Comparison of ENCODE assay signal across 8 cellular contexts in genomic region chr6:37819177-37819801, GRCh38. TPM values are rescaled to one million over a fixed set of nuclear protein-coding genes. Genes with fewer than 3 reads are reported as not detected.
DNase-seq lines count a peak whose midpoint lies in the region; ATAC-seq and TF ChIP-seq lines count a peak whose summit lies in the region.

TSS of gene ZFAND3 (plus strand) at chr6:37819727. CDS start at chr6:37819946, 219 bp downstream.

- H3K27me3 ChIP-seq in H9 (ENCODE audit: insufficient read depth, low read length): no peaks in the 10 kb centered on the region

- H3K27ac Mint-ChIP-seq in H9: peak within 1 kb of the TSS; percentile 94 to 98 (median 96)
- H3K27ac Mint-ChIP-seq in natural killer cell treated with Interleukin-12 subunit alpha and Interleukin-12 subunit beta and Interleukin-15 and Interleukin-18, amount 100 ng/mL, for 72 hours: peak within 1 kb of the TSS; percentile 97 to 100

- no peak within 1 kb of the TSS for H2AK5ac ChIP-seq in H9 (ENCODE audit: insufficient read length, low read length)

- no peak for TF ChIP-seq CTCF in H9 (conservative IDR thresholded peaks at IDR 0.05)
- no peak for TF ChIP-seq CTCF in fibroblast of pulmonary artery (IDR thresholded peaks at IDR 0.05; ENCODE audit: low read length, missing control alignments)

- H2AFZ ChIP-seq in H9 (ENCODE audit: low read length): no peak within 1 kb of the TSS

- DNase-seq in ELF-1 (ENCODE audit: low read depth, low spot score) (peak; percentile 98), H9 (peak; percentile 96), M059J (ENCODE audit: low read depth) (peak; percentile 97), SHP77 (lab: John Stamatoyannopoulos, UW) (peak; percentile 88 to 94), fibroblast of pulmonary artery (ENCODE audit: low read depth) (peak; percentile 97)
- DNase-seq in activated effector memory CD4-positive, alpha-beta T cell treated with Interleukin-2 at 50 U/mL for 16 hours: peak; percentile 94
- DNase-seq in natural killer cell treated with Interleukin-12 subunit alpha and Interleukin-12 subunit beta and Interleukin-15 and Interleukin-18, amount 100 ng/mL, for 72 hours (ENCODE audit: low spot score): peak; percentile 98
- peak; percentile 93 for DNase-seq in stimulated activated naive CD4-positive, alpha-beta T cell treated with Interleukin-2 at 50 U/mL for 16 hours (lab: John Stamatoyannopoulos, UW)

- H3K9ac ChIP-seq in H9 (ENCODE audit: extremely low read depth, insufficient read length, low read length): peak within 1 kb of the TSS; percentile 74

- H2BK120ac ChIP-seq in H9 (ENCODE audit: low read depth, low read length, poor library complexity, severe bottlenecking): peak within 1 kb of the TSS; percentile 89

- H3K4me1 Mint-ChIP-seq in H9: peaks cover 40 to 45% of the 10 kb centered on the region in 2 experiments
- peaks cover 39 to 46% of the 10 kb centered on the region in 2 donors for H3K4me1 Mint-ChIP-seq in natural killer cell treated with Interleukin-12 subunit alpha and Interleukin-12 subunit beta and Interleukin-15 and Interleukin-18, amount 100 ng/mL, for 72 hours (ENCODE audit: low read depth in 2 of 2)

- H3T11ph ChIP-seq in H9 (ENCODE audit: low read length): no peak within 1 kb of the TSS

- peak within 1 kb of the TSS; percentile 76 for H3K4me3 ChIP-seq in fibroblast of pulmonary artery (replicated peaks; ENCODE audit: low read depth, low read length)

- peaks cover 0 to 2% (median 0%) of the 10 kb centered on the region in 3 experiments; a peak in 1 of 7 replicates for H3K36me3 Mint-ChIP-seq in H9 (ENCODE audit: insufficient read depth in 1 of 3, low read depth in 3 of 3)
- peaks cover 6% of the 10 kb centered on the region for H3K36me3 Mint-ChIP-seq in natural killer cell treated with Interleukin-12 subunit alpha and Interleukin-12 subunit beta and Interleukin-15 and Interleukin-18, amount 100 ng/mL, for 72 hours

- no peak within 1 kb of the TSS for H2BK15ac ChIP-seq in H9 (ENCODE audit: low read depth, low read length)

- H2BK20ac ChIP-seq in H9 (ENCODE audit: low read depth, low read length, poor library complexity, severe bottlenecking): no peak within 1 kb of the TSS

- H3K4me1 ChIP-seq in H9 (ENCODE audit: insufficient read depth, low read length): no peaks in the 10 kb centered on the region; the same call in 1 of the 2 replicates

- peaks cover 29% of the 10 kb centered on the region for H3K79me2 ChIP-seq in H9 (ENCODE audit: insufficient read depth, low read length)

- peak; percentile 92 to 93 for ATAC-seq in natural killer cell treated with Interleukin-12 subunit alpha and Interleukin-12 subunit beta and Interleukin-15 and Interleukin-18, amount 100 ng/mL, for 72 hours

- H3K56ac ChIP-seq in H9 (ENCODE audit: insufficient read length, low read depth, low read length): no peak within 1 kb of the TSS

- H2BK12ac ChIP-seq in H9 (ENCODE audit: insufficient read length, low read depth, low read length): no peak within 1 kb of the TSS

- no peak within 1 kb of the TSS for H4K5ac ChIP-seq in H9 (ENCODE audit: insufficient read length, low read depth, low read length)

- no CpG with 5 or more reads among the region's 64 CpGs for WGBS in H9 (ENCODE audit: extremely low coverage, insufficient read length, low lambda C conversion rate)

- peak within 1 kb of the TSS; percentile 97; the same call in 1 of the 2 replicates for H3K14ac ChIP-seq in H9 (ENCODE audit: insufficient read depth, low read length)

- H3K23ac ChIP-seq in H9 (ENCODE audit: insufficient read length, low read depth, low read length): no peak within 1 kb of the TSS

- no peak within 1 kb of the TSS for H4K91ac ChIP-seq in H9 (ENCODE audit: insufficient read length, low read depth, low read length)

- no peaks in the 10 kb centered on the region for H3K9me3 Mint-ChIP-seq in H9
- no peaks in the 10 kb centered on the region for H3K9me3 Mint-ChIP-seq in natural killer cell treated with Interleukin-12 subunit alpha and Interleukin-12 subunit beta and Interleukin-15 and Interleukin-18, amount 100 ng/mL, for 72 hours

- H4K20me1 ChIP-seq in H9 (ENCODE audit: control insufficient read depth, insufficient read depth, insufficient read length): no peaks in the 10 kb centered on the region

- H3K4me3 Mint-ChIP-seq in H9: peak within 1 kb of the TSS; percentile 92 to 94
- peak within 1 kb of the TSS; percentile 97 for H3K4me3 Mint-ChIP-seq in natural killer cell treated with Interleukin-12 subunit alpha and Interleukin-12 subunit beta and Interleukin-15 and Interleukin-18, amount 100 ng/mL, for 72 hours

- H3K27me3 Mint-ChIP-seq in H9 (ENCODE audit: low read depth): peaks cover 10% of the 10 kb centered on the region
- H3K27me3 Mint-ChIP-seq in natural killer cell treated with Interleukin-12 subunit alpha and Interleukin-12 subunit beta and Interleukin-15 and Interleukin-18, amount 100 ng/mL, for 72 hours: no peaks in the 10 kb centered on the region

- no peaks in the 10 kb centered on the region for H3K9me3 ChIP-seq in H9 (ENCODE audit: control insufficient read depth, low read depth, low read length)

- H3K27ac ChIP-seq in H9 (ENCODE audit: insufficient read length, low read depth, low read length): no peak within 1 kb of the TSS

- peak within 1 kb of the TSS; percentile 92 for H3K18ac ChIP-seq in H9 (ENCODE audit: insufficient read length, low read depth, low read length)

- H3K23me2 ChIP-seq in H9 (ENCODE audit: insufficient read length, low read depth, low read length, poor library complexity, severe bottlenecking): peaks cover 3% of the 10 kb centered on the region

- no peak within 1 kb of the TSS for H4K8ac ChIP-seq in H9 (replicated peaks; ENCODE audit: insufficient read length, low read depth, low read length)

- H3K79me1 ChIP-seq in H9 (ENCODE audit: insufficient read depth, low read depth, low read length, poor library complexity, severe bottlenecking): peaks cover 2% of the 10 kb centered on the region

- peak within 1 kb of the TSS; percentile 92 for H3K4me2 ChIP-seq in H9 (ENCODE audit: insufficient read depth, insufficient read length, low read length)

- no peak within 1 kb of the TSS for H3K4ac ChIP-seq in H9 (ENCODE audit: low read depth, low read length)

- no peak within 1 kb of the TSS for H2BK5ac ChIP-seq in H9 (ENCODE audit: insufficient read length, low read length)

RNA-seq across cellular contexts. Expression of gene ZFAND3, which starts in this region (rescaled TPM):
- 56.7 and 57.7 TPM in 2 replicates for total RNA-seq in H9 (2021)
- 17.6 and 36.2 TPM in 2 replicates for total RNA-seq in M059J (2014; rRNA removed; shearing (Covaris generic))
- total RNA-seq in natural killer cell treated with Interleukin-12 subunit alpha and Interleukin-12 subunit beta and Interleukin-15 and Interleukin-18, amount 100 ng/mL, for 72 hours: 100 to 1,000 TPM in 1 of 2 donors, 10 to 100 TPM in 1; 51.0 to 100 TPM
